1 cellular context compared by ENCODE assay signal in genomic region chr16:66933776-66934137, GRCh38.
A peak's percentile ranks its signal among the peaks of the same experiment; 100 is the strongest.
TF ChIP-seq lines count a peak whose summit lies in the region.

No MANE protein-coding gene starts in this region.

TF ChIP-seq in K562, 482 proteins besides CTCF, POLR2A, EP300 and RAD21:
- TF ChIP-seq, protein P1, sequence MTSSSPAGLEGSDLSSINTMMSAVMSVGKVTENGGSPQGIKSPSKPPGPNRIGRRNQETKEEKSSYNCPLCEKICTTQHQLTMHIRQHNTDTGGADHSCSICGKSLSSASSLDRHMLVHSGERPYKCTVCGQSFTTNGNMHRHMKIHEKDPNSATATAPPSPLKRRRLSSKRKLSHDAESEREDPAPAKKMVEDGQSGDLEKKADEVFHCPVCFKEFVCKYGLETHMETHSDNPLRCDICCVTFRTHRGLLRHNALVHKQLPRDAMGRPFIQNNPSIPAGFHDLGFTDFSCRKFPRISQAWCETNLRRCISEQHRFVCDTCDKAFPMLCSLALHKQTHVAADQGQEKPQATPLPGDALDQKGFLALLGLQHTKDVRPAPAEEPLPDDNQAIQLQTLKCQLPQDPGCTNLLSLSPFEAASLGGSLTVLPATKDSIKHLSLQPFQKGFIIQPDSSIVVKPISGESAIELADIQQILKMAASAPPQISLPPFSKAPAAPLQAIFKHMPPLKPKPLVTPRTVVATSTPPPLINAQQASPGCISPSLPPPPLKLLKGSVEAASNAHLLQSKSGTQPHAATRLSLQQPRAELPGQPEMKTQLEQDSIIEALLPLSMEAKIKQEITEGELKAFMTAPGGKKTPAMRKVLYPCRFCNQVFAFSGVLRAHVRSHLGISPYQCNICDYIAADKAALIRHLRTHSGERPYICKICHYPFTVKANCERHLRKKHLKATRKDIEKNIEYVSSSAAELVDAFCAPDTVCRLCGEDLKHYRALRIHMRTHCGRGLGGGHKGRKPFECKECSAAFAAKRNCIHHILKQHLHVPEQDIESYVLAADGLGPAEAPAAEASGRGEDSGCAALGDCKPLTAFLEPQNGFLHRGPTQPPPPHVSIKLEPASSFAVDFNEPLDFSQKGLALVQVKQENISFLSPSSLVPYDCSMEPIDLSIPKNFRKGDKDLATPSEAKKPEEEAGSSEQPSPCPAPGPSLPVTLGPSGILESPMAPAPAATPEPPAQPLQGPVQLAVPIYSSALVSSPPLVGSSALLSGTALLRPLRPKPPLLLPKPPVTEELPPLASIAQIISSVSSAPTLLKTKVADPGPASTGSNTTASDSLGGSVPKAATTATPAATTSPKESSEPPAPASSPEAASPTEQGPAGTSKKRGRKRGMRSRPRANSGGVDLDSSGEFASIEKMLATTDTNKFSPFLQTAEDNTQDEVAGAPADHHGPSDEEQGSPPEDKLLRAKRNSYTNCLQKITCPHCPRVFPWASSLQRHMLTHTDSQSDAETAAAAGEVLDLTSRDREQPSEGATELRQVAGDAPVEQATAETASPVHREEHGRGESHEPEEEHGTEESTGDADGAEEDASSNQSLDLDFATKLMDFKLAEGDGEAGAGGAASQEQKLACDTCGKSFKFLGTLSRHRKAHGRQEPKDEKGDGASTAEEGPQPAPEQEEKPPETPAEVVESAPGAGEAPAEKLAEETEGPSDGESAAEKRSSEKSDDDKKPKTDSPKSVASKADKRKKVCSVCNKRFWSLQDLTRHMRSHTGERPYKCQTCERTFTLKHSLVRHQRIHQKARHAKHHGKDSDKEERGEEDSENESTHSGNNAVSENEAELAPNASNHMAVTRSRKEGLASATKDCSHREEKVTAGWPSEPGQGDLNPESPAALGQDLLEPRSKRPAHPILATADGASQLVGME (CRISPR knock-in tag; IDR thresholded peaks at IDR 0.05): no peak
- TF ChIP-seq GTF3C2 (IDR thresholded peaks at IDR 0.05; ENCODE audit: borderline replicate concordance, extremely low read depth, insufficient read length): no peak
- peak; percentile 64; the same call in 1 of the 2 replicates for TF ChIP-seq SMARCA5 (IDR thresholded peaks at IDR 0.05)
- TF ChIP-seq BRD9 (IDR thresholded peaks at IDR 0.05; ENCODE audit: low read depth, partially characterized antibody): no peak
- no peak for TF ChIP-seq MEF2A (IDR thresholded peaks at IDR 0.05; ENCODE audit: control insufficient read depth, low read depth, low read length)
- TF ChIP-seq BCOR (IDR thresholded peaks at IDR 0.05): peak; percentile 71; the same call in 1 of the 2 replicates
- no peak for TF ChIP-seq ZNF232 (CRISPR knock-in tag; IDR thresholded peaks at IDR 0.05)
- TF ChIP-seq, protein P2, sequence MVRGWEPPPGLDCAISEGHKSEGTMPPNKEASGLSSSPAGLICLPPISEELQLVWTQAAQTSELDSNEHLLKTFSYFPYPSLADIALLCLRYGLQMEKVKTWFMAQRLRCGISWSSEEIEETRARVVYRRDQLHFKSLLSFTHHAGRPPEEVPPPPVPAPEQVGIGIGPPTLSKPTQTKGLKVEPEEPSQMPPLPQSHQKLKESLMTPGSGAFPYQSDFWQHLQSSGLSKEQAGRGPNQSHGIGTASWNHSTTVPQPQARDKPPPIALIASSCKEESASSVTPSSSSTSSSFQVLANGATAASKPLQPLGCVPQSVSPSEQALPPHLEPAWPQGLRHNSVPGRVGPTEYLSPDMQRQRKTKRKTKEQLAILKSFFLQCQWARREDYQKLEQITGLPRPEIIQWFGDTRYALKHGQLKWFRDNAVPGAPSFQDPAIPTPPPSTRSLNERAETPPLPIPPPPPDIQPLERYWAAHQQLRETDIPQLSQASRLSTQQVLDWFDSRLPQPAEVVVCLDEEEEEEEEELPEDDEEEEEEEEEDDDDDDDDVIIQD (CRISPR knock-in tag; IDR thresholded peaks at IDR 0.05): no peak
- no peak for TF ChIP-seq NFATC3 (IDR thresholded peaks at IDR 0.05)
- TF ChIP-seq RBM25 (IDR thresholded peaks at IDR 0.05; ENCODE audit: low read depth, low read length, severe bottlenecking): peak; percentile 89
- TF ChIP-seq NR2F6 (CRISPR knock-in tag; IDR thresholded peaks at IDR 0.05): no peak
- 0 out of 2 replicates have a peak, but pooled peaks have one; percentile 19 for TF ChIP-seq HCFC1 (IDR thresholded peaks at IDR 0.05; ENCODE audit: low read depth, low read length)
- TF ChIP-seq CHAMP1 (IDR thresholded peaks at IDR 0.05): no peak
- TF ChIP-seq SETDB1 (IDR thresholded peaks at IDR 0.05; ENCODE audit: low read length): no peak
- peak; percentile 69 for TF ChIP-seq CHD1 (IDR thresholded peaks at IDR 0.05; ENCODE audit: low read length)
- TF ChIP-seq NFE2 (IDR thresholded peaks at IDR 0.05; ENCODE audit: low read depth): no peak
- peak in 1 of 2 experiments; percentile 78; a peak in 3 of 4 replicates for TF ChIP-seq KDM1A (IDR thresholded peaks at IDR 0.05)
- TF ChIP-seq ZNF146 (CRISPR knock-in tag; IDR thresholded peaks at IDR 0.05; ENCODE audit: unreplicated experiment): no peak
- TF ChIP-seq, protein P3, sequence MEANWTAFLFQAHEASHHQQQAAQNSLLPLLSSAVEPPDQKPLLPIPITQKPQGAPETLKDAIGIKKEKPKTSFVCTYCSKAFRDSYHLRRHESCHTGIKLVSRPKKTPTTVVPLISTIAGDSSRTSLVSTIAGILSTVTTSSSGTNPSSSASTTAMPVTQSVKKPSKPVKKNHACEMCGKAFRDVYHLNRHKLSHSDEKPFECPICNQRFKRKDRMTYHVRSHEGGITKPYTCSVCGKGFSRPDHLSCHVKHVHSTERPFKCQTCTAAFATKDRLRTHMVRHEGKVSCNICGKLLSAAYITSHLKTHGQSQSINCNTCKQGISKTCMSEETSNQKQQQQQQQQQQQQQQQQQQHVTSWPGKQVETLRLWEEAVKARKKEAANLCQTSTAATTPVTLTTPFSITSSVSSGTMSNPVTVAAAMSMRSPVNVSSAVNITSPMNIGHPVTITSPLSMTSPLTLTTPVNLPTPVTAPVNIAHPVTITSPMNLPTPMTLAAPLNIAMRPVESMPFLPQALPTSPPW (CRISPR knock-in tag; IDR thresholded peaks at IDR 0.05): no peak
- no peak for TF ChIP-seq FOXM1 (IDR thresholded peaks at IDR 0.05; ENCODE audit: low read depth)
- 0 out of 2 replicates have a peak, but pooled peaks have one; percentile 14 for TF ChIP-seq FOXM1 (CRISPR knock-in tag; IDR thresholded peaks at IDR 0.05; ENCODE audit: low read depth)
- TF ChIP-seq TEAD4 (IDR thresholded peaks at IDR 0.05; ENCODE audit: low read length): no peak
- TF ChIP-seq TEAD4 (CRISPR knock-in tag; IDR thresholded peaks at IDR 0.05; ENCODE audit: borderline replicate concordance): no peak
- TF ChIP-seq HES1 (IDR thresholded peaks at IDR 0.05; ENCODE audit: low read depth): no peak
- TF ChIP-seq EP400 (IDR thresholded peaks at IDR 0.05): no peak
- TF ChIP-seq ETV6 (IDR thresholded peaks at IDR 0.05; ENCODE audit: borderline replicate concordance in 1 of 2, low read depth in 2 of 2, low read length in 1 of 2): no peak
- TF ChIP-seq ETV6 (CRISPR knock-in tag; IDR thresholded peaks at IDR 0.05; ENCODE audit: borderline replicate concordance): peak; percentile 62; the same call in 1 of the 2 replicates
